ENCODE assay signal across 10 cellular contexts in the genomic region with DNA sequence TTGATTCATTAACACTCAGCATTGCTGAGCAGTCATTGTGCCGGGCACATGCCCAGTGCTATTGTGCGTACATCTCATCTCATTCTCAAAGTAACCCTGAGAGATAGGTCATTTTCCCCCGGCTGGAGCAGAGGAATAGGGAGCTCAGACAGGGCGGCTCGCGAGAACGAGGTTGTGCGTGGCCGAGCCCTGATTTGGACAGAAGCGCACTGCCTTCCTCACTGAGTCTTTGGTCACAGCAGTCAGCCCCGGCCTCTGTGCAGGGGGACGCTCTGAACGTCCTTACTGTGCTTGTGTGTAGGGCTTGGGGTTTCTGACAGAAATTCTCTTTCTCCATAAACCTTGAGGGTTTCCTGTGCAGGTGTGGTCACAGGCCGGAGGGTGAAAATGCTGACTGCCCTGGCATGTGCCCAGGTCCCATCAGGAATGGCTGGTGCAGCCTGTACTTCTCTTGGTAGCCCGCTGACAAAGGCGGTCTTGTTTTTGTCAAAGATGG. TPM values are rescaled to one million over a fixed set of nuclear protein-coding genes. Genes with fewer than 3 reads are reported as not detected.
DNase-seq lines count a peak whose midpoint lies in the region; ATAC-seq and TF ChIP-seq lines count a peak whose summit lies in the region.
"Had no signal": no experiment of that assay in that cellular context is flagged by ENCODE, and none has a peak within 500 bp of the region (broad histone marks: within the 10 kb centered on the region; RNA-seq: fewer than 3 reads in every experiment).

No MANE protein-coding gene starts in this region.

- POLR2A ChIA-PET in activated CD4-positive, alpha-beta memory T cell treated with anti-CD3 and anti-CD28 coated beads for 36 hours (lab: Charles Lee): no interaction called here

- CTCF ChIA-PET in activated CD4-positive, alpha-beta memory T cell treated with anti-CD3 and anti-CD28 coated beads for 36 hours (lab: Charles Lee): interaction anchor here (0.7 kb wide), 1 partner anchor 31 kb away, joined by 4 read pairs; no protein-coding TSS in a partner anchor

- H3K36me3 Mint-ChIP-seq in activated T-cell treated with anti-CD3 and anti-CD28 coated beads, Interleukin-2, amount 50 U/mL, for 24 hours (ENCODE audit: low read depth): peaks cover 92% of the 10 kb centered on the region
- H3K36me3 Mint-ChIP-seq in activated CD4-positive, alpha-beta memory T cell treated with anti-CD3 and anti-CD28 coated beads for 36 hours: peaks cover 26% of the 10 kb centered on the region
- H3K36me3 Mint-ChIP-seq in stimulated activated memory B cell treated with anti-CD40 and anti-IgM and Interleukin-4, amounts not matched to agents 10 μg/mL and 1 μg/mL and 100 μg/mL, for 72 hours: peaks cover 84% of the 10 kb centered on the region

- peak; percentile 15 for DNase-seq in activated T-cell treated with anti-CD3 and anti-CD28 coated beads, Interleukin-2, amount 50 U/mL, for 24 hours
- DNase-seq in activated T-cell treated with anti-CD3 and anti-CD28 coated beads, Interleukin-2, amount 50 U/mL, for 48 hours: no peak
- peak; percentile 1 for DNase-seq in activated CD4-positive, alpha-beta memory T cell treated with anti-CD3 and anti-CD28 coated beads for 36 hours
- DNase-seq in vagina (ENCODE audit: extremely low spot score in 2 of 2) (no peak), MG63 (no peak)
- DNase-seq: GDM1 had no signal

- H3K27me3 ChIP-seq in iPS-20b (ENCODE audit: insufficient read depth, low read length): no peaks in the 10 kb centered on the region
- H3K27me3 ChIP-seq in vagina: no peaks in the 10 kb centered on the region
- no peaks in the 10 kb centered on the region for H3K27me3 ChIP-seq in MG63
- H3K27me3 ChIP-seq: SJSA1 had no signal

- H3K9me3 Mint-ChIP-seq in activated T-cell treated with anti-CD3 and anti-CD28 coated beads, Interleukin-2, amount 50 U/mL, for 24 hours: no peaks in the 10 kb centered on the region
- peaks cover 3% of the 10 kb centered on the region for H3K9me3 Mint-ChIP-seq in activated CD4-positive, alpha-beta memory T cell treated with anti-CD3 and anti-CD28 coated beads for 36 hours
- peaks cover 5% of the 10 kb centered on the region for H3K9me3 Mint-ChIP-seq in stimulated activated memory B cell treated with anti-CD40 and anti-IgM and Interleukin-4, amounts not matched to agents 10 μg/mL and 1 μg/mL and 100 μg/mL, for 72 hours

- H3K27ac Mint-ChIP-seq in activated T-cell treated with anti-CD3 and anti-CD28 coated beads, Interleukin-2, amount 50 U/mL, for 24 hours: peak overlapping the region; percentile 89
- H3K27ac Mint-ChIP-seq in activated CD4-positive, alpha-beta memory T cell treated with anti-CD3 and anti-CD28 coated beads for 36 hours: peak overlapping the region; percentile 57
- peak overlapping the region; percentile 72 for H3K27ac Mint-ChIP-seq in stimulated activated memory B cell treated with anti-CD40 and anti-IgM and Interleukin-4, amounts not matched to agents 10 μg/mL and 1 μg/mL and 100 μg/mL, for 72 hours

- H3K9me3 ChIP-seq in iPS-20b (ENCODE audit: insufficient read depth, low read depth, low read length): peaks cover 12% of the 10 kb centered on the region; the same call in 1 of the 2 replicates
- H3K9me3 ChIP-seq in vagina: no peaks in the 10 kb centered on the region
- no peaks in the 10 kb centered on the region for H3K9me3 ChIP-seq in MG63
- H3K9me3 ChIP-seq: SJSA1 had no signal

- H3K27ac ChIP-seq in iPS-20b (ENCODE audit: low read length): peak overlapping the region; percentile 86
- H3K27ac ChIP-seq in vagina: no peak overlapping the region

- peak overlapping the region; percentile 64; the same call in 1 of the 2 replicates for H3K9ac ChIP-seq in iPS-20b (ENCODE audit: low read depth, low read length)

- peaks cover 13% of the 10 kb centered on the region for H3K4me1 ChIP-seq in iPS-20b (ENCODE audit: insufficient read depth, low read length)
- peaks cover 11% of the 10 kb centered on the region for H3K4me1 ChIP-seq in vagina

- no peak overlapping the region for H3K4me3 Mint-ChIP-seq in activated T-cell treated with anti-CD3 and anti-CD28 coated beads, Interleukin-2, amount 50 U/mL, for 24 hours
- H3K4me3 Mint-ChIP-seq in activated CD4-positive, alpha-beta memory T cell treated with anti-CD3 and anti-CD28 coated beads for 36 hours: no peak overlapping the region
- peak overlapping the region; percentile 9 for H3K4me3 Mint-ChIP-seq in stimulated activated memory B cell treated with anti-CD40 and anti-IgM and Interleukin-4, amounts not matched to agents 10 μg/mL and 1 μg/mL and 100 μg/mL, for 72 hours

- ATAC-seq in stimulated activated memory B cell treated with anti-CD40 and anti-IgM and Interleukin-4, amounts not matched to agents 10 μg/mL and 1 μg/mL and 100 μg/mL, for 72 hours: no peak
- no peak for ATAC-seq in GM18858 (IDR thresholded peaks at IDR 0.05; ENCODE audit: unreplicated experiment)

- H3K4me3 ChIP-seq in iPS-20b (ENCODE audit: low read length) (no peak overlapping the region), vagina (no peak overlapping the region), MG63 (no peak overlapping the region)
- H3K4me3 ChIP-seq: SJSA1 had no signal

- H3K27me3 Mint-ChIP-seq in activated T-cell treated with anti-CD3 and anti-CD28 coated beads, Interleukin-2, amount 50 U/mL, for 24 hours: no peaks in the 10 kb centered on the region
- H3K27me3 Mint-ChIP-seq in activated CD4-positive, alpha-beta memory T cell treated with anti-CD3 and anti-CD28 coated beads for 36 hours: no peaks in the 10 kb centered on the region
- H3K27me3 Mint-ChIP-seq in stimulated activated memory B cell treated with anti-CD40 and anti-IgM and Interleukin-4, amounts not matched to agents 10 μg/mL and 1 μg/mL and 100 μg/mL, for 72 hours: no peaks in the 10 kb centered on the region

- peaks cover 46% of the 10 kb centered on the region for H3K4me1 Mint-ChIP-seq in activated T-cell treated with anti-CD3 and anti-CD28 coated beads, Interleukin-2, amount 50 U/mL, for 24 hours (ENCODE audit: low read depth)
- H3K4me1 Mint-ChIP-seq in activated CD4-positive, alpha-beta memory T cell treated with anti-CD3 and anti-CD28 coated beads for 36 hours (ENCODE audit: low read depth): peaks cover 41% of the 10 kb centered on the region
- H3K4me1 Mint-ChIP-seq in stimulated activated memory B cell treated with anti-CD40 and anti-IgM and Interleukin-4, amounts not matched to agents 10 μg/mL and 1 μg/mL and 100 μg/mL, for 72 hours: peaks cover 58% of the 10 kb centered on the region

- TF ChIP-seq POLR2A in vagina (IDR thresholded peaks at IDR 0.05): no peak

- peaks cover 54% of the 10 kb centered on the region for H3K36me3 ChIP-seq in iPS-20b (ENCODE audit: insufficient read depth, low read depth, low read length)
- peaks cover 0 to 71% of the 10 kb centered on the region in 2 donors for H3K36me3 ChIP-seq in vagina
- peaks cover 5% of the 10 kb centered on the region for H3K36me3 ChIP-seq in MG63

- no peak for TF ChIP-seq CTCF in vagina (IDR thresholded peaks at IDR 0.05)

- intact Hi-C loops in activated CD4-positive, alpha-beta memory T cell treated with anti-CD3 and anti-CD28 coated beads for 36 hours (cut with micrococcal nuclease): no loop called here
- intact Hi-C loops in vagina (cut with DNase I): no loop called here

RNA-seq across cellular contexts. Expression of gene NOP14, which starts 39.5 kb away (rescaled TPM):
- total RNA-seq in activated CD4-positive, alpha-beta memory T cell treated with anti-CD3 and anti-CD28 coated beads for 36 hours: 10 to 100 TPM; 67.4 to 73.4 TPM
- 18.9 TPM for total RNA-seq in vagina
- 32.5 and 45.2 TPM in 2 replicates for total RNA-seq in MG63 (2014; rRNA removed; shearing (Covaris generic); ENCODE audit: low replicate concordance)

RNA-seq across cellular contexts. Expression of gene GRK4, which starts 39.6 kb away (rescaled TPM):
- total RNA-seq in activated CD4-positive, alpha-beta memory T cell treated with anti-CD3 and anti-CD28 coated beads for 36 hours: 1 to 10 TPM; 2.3 to 3.0 TPM
- total RNA-seq in vagina: 2.7 TPM
- total RNA-seq in MG63 (2014; rRNA removed; shearing (Covaris generic); ENCODE audit: low replicate concordance): 2.6 and 3.7 TPM in 2 replicates

Comparison
In these comparisons a context has a peak if more than half of its experiments do, and no peak if none do; other contexts are left out.
1. DNase-seq: peak in activated T-cell treated with anti-CD3 and anti-CD28 coated beads, Interleukin-2, amount 50 U/mL, for 24 hours (single experiment) and activated CD4-positive, alpha-beta memory T cell treated with anti-CD3 and anti-CD28 coated beads for 36 hours (single experiment); none in activated T-cell treated with anti-CD3 and anti-CD28 coated beads, Interleukin-2, amount 50 U/mL, for 48 hours (0 of 2), vagina (0 of 2) and MG63 (single experiment).
2. Peak in every context shown above with its lines, with median percentiles within 50 percentile points of each other: H3K27ac Mint-ChIP-seq.